Comparison of ENCODE assay signal across 17 cellular contexts in genomic region chr6:133208183-133208755, GRCh38. TPM values are rescaled to one million over a fixed set of nuclear protein-coding genes. Genes with fewer than 3 reads are reported as not detected.
"Had no signal": no experiment of that assay in that cellular context is flagged by ENCODE, and none has a peak within 500 bp of the region (broad histone marks: within the 10 kb centered on the region; RNA-seq: fewer than 3 reads in every experiment).

No MANE protein-coding gene starts in this region.

- H2AFZ ChIP-seq: neural progenitor cell, parathyroid adenoma had no signal

- H3K9ac ChIP-seq: neural progenitor cell, parathyroid adenoma had no signal

- H3K27me3 ChIP-seq: esophagus squamous epithelium, heart right ventricle, neural progenitor cell had no signal

- DNase-seq: activated CD4-positive, alpha-beta T cell treated with anti-CD3 and anti-CD28 coated beads for 4 hours; activated CD8-positive, alpha-beta T cell treated with anti-CD3 and anti-CD28 coated beads, Interleukin-2, amount 10 ng/mL, durations not matched to agents 7 days and 5 days; activated naive CD4-positive, alpha-beta T cell treated with anti-CD3 and anti-CD28 coated beads, Interleukin-2, amount 50 U/mL, for 16 hours; amniotic stem cell; esophagus squamous epithelium; heart right ventricle; islet precursor cell; left ventricle myocardium inferior; mesendoderm; retina; T-cell; T1000; WERI-Rb-1 had no signal

- H3K4me3 ChIP-seq: esophagus squamous epithelium, heart right ventricle, left ventricle myocardium inferior, neural progenitor cell, smooth muscle cell had no signal

- H3K4me1 ChIP-seq: esophagus squamous epithelium, neural progenitor cell, parathyroid adenoma had no signal

- H3K36me3 ChIP-seq: esophagus squamous epithelium, heart right ventricle, left ventricle myocardium inferior, neural progenitor cell, WERI-Rb-1 had no signal

- H3K27ac ChIP-seq: esophagus squamous epithelium, heart right ventricle, left ventricle myocardium inferior, neural progenitor cell, parathyroid adenoma, WERI-Rb-1 had no signal

- H3K4me2 ChIP-seq: neural progenitor cell, smooth muscle cell had no signal

- ATAC-seq: activated CD8-positive, alpha-beta T cell treated with anti-CD3 and anti-CD28 coated beads, Interleukin-2, amount 10 ng/mL, durations not matched to agents 7 days and 5 days; activated T-helper 17 cell treated with anti-CD3 and anti-CD28 coated beads, Interleukin-2, amount 50 U/mL, for 72 hours; heart right ventricle; T-cell had no signal

- H3K79me2 ChIP-seq: parathyroid adenoma had no signal

RNA-seq across cellular contexts. Expression of gene EYA4, which starts 32.9 kb away (rescaled TPM):
- total RNA-seq: activated CD8-positive, alpha-beta T cell treated with anti-CD3 and anti-CD28 coated beads, Interleukin-2, amount 10 ng/mL, durations not matched to agents 7 days and 5 days; activated T-helper 17 cell treated with anti-CD3 and anti-CD28 coated beads, Interleukin-2, amount 50 U/mL, for 72 hours had no signal
- polyA plus RNA-seq: smooth muscle cell had no signal
